8 cellular contexts compared by ENCODE assay signal in genomic region chr7:102463841-102464576, GRCh38. TPM values are rescaled to one million over a fixed set of nuclear protein-coding genes. Genes with fewer than 3 reads are reported as not detected.
DNase-seq lines count a peak whose midpoint lies in the region; ATAC-seq and TF ChIP-seq lines count a peak whose summit lies in the region.

No MANE protein-coding gene starts in this region.

- TF ChIP-seq POLR2A in esophagus muscularis mucosa (IDR thresholded peaks at IDR 0.05; ENCODE audit: low read depth) = no peak

- H3K36me3 ChIP-seq in esophagus muscularis mucosa = peaks cover 0 to 28% (median 24%) of the 10 kb centered on the region in 4 donors

- peak overlapping the region; percentile 78 to 84 (median 81) for H3K27ac ChIP-seq in esophagus muscularis mucosa (replicated peaks in 1 of 4)

- no peaks in the 10 kb centered on the region for H3K9me3 Mint-ChIP-seq in nephron

- peak overlapping the region; percentile 64 to 93 (median 82) for H3K27ac Mint-ChIP-seq in nephron

- H3K36me3 Mint-ChIP-seq in nephron (ENCODE audit: low read depth) = peaks cover 11% of the 10 kb centered on the region

- intact Hi-C loops in esophagus muscularis mucosa (cut with DNase I) = no loop called here

- no peak for TF ChIP-seq CTCF in esophagus muscularis mucosa (IDR thresholded peaks at IDR 0.05)
- TF ChIP-seq CTCF in nephron (IDR thresholded peaks at IDR 0.05; ENCODE audit: unreplicated experiment in 3 of 3) = no peak

- H3K4me1 Mint-ChIP-seq in nephron = peaks cover 9% of the 10 kb centered on the region

- 8% methylated on average over 24 of the region's 24 CpGs for WGBS in esophagus muscularis mucosa

- peak; percentile 15 for ATAC-seq in SK-N-SH treated with all-trans-retinoic acid at 6 μM for 48 hours
- no peak for ATAC-seq in GM19463 (IDR thresholded peaks at IDR 0.05; ENCODE audit: unreplicated experiment)

- no peaks in the 10 kb centered on the region for H3K27me3 ChIP-seq in esophagus muscularis mucosa

- no peak for TF ChIP-seq EP300 in esophagus muscularis mucosa (IDR thresholded peaks at IDR 0.05)

- peak overlapping the region; percentile 98 to 99 (median 99) for H3K4me3 Mint-ChIP-seq in nephron

- DNase-seq in activated T-cell treated with anti-CD3 and anti-CD28 coated beads, Interleukin-2, amount 50 U/mL, for 1 hour = peak; percentile 33
- DNase-seq in activated T-cell treated with anti-CD3 and anti-CD28 coated beads for 4 hours (no peak), esophagus muscularis mucosa (ENCODE audit: extremely low spot score) (no peak), mucosa of gallbladder (ENCODE audit: low spot score) (no peak)
- DNase-seq in activated CD4-positive, CD25-positive, alpha-beta regulatory T cell treated with anti-CD3 and anti-CD28 coated beads, Interleukin-2, amount 50 U/mL, for 72 hours = no peak

- H3K9me3 ChIP-seq in esophagus muscularis mucosa = no peaks in the 10 kb centered on the region

- no peaks in the 10 kb centered on the region for H3K27me3 Mint-ChIP-seq in nephron (ENCODE audit: low read depth)

- peaks cover 16 to 54% (median 38%) of the 10 kb centered on the region in 4 donors for H3K4me1 ChIP-seq in esophagus muscularis mucosa

- H3K4me3 ChIP-seq in esophagus muscularis mucosa = peak overlapping the region; percentile 89 to 98 (median 96)

TF ChIP-seq in SK-N-SH treated with all-trans-retinoic acid at 6 μM for 48 hours, 23 proteins besides CTCF, POLR2A, EP300 and RAD21:
- TF ChIP-seq CSDC2 (CRISPR knock-in tag; IDR thresholded peaks at IDR 0.05) (no peak), GLIS3 (CRISPR knock-in tag; IDR thresholded peaks at IDR 0.05) (no peak), ZFP30 (CRISPR knock-in tag; IDR thresholded peaks at IDR 0.05) (no peak)

RNA-seq across cellular contexts. Expression of gene ALKBH4, which starts 0.7 kb away (rescaled TPM):
- total RNA-seq in esophagus muscularis mucosa = 10 to 100 TPM in 3 of 4 donors, 1 to 10 TPM in 1; 8.3 to 19.4 (median 16.0) TPM
- total RNA-seq in mucosa of gallbladder = 13.2 TPM

RNA-seq across cellular contexts. Expression of gene LRWD1, which starts 0.8 kb away (rescaled TPM):
- 10 to 100 TPM in 3 of 4 donors, 1 to 10 TPM in 1; 10.0 to 32.7 (median 17.0) TPM for total RNA-seq in esophagus muscularis mucosa
- 18.2 TPM for total RNA-seq in mucosa of gallbladder

RNA-seq across cellular contexts. Expression of gene POLR2J, which starts 14.7 kb away (rescaled TPM):
- total RNA-seq in esophagus muscularis mucosa (10 to 100 TPM; 20.7 to 31.1 (median 25.8) TPM), mucosa of gallbladder (43.6 TPM)

RNA-seq across cellular contexts. Expression of gene ORAI2, which starts 30.6 kb away (rescaled TPM):
- total RNA-seq in esophagus muscularis mucosa (10 to 100 TPM in 3 of 4 donors, 1 to 10 TPM in 1; 6.2 to 16.0 (median 12.3) TPM), mucosa of gallbladder (27.1 TPM)

RNA-seq across cellular contexts. Expression of gene RASA4B, which starts 53.6 kb away (rescaled TPM):
- 10 to 100 TPM in 3 of 4 donors, 1 to 10 TPM in 1; 4.2 to 39.2 (median 18.5) TPM for total RNA-seq in esophagus muscularis mucosa
- total RNA-seq in mucosa of gallbladder = 24.7 TPM
